Comparison of ENCODE assay signal across 8 cellular contexts in the genomic region with DNA sequence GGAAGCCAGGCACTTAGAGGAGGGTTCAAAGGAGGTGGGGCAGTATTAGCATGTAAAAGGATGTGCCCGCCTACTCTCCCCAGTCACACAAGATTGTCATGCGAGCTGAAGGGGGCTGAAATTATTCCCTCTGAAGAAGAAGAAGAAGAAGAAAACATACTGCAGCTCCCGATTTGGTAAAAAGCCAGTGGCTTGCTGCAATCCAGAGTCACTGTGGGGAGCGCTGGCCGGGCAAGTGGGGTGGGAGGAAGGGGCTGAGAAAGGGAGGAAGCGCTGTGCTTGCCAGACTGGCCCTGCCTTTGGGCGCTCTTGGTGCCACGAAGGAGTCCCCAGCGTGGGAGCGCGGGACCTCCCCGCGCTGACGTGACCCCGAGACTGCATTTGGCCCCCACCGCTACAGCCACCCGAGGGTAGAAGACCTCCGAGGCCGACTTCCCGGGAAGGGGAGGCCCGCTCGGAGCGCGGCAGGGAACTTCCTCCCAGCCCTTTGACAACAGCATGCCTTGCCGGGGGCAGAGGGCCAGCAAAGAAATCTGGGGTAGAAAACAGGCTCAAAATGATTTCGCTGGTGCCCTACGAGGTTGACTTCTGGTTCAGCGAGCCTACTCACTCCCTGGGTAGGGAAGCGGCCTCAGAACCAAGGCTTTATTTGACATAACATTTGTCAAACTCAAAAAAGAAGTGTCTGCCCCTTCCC.
A peak's percentile ranks its signal among the peaks of the same experiment; 100 is the strongest.
DNase-seq lines count a peak whose midpoint lies in the region; ATAC-seq and TF ChIP-seq lines count a peak whose summit lies in the region.

No MANE protein-coding gene starts in this region.

- H3K27me3 ChIP-seq in ascending aorta (no peaks in the 10 kb centered on the region), stomach (peaks cover 0 to 15% (median 11%) of the 10 kb centered on the region in 3 donors)

- H3K4me1 ChIP-seq in ascending aorta (no peaks in the 10 kb centered on the region), stomach (peaks cover 0 to 23% (median 11%) of the 10 kb centered on the region in 4 donors)

- H3K27ac Mint-ChIP-seq in activated naive CD4-positive, alpha-beta T cell treated with anti-CD3 and anti-CD28 coated beads, Interleukin-2, amount 50 U/mL, for 24 hours: peak overlapping the region; percentile 59

- H3K27me3 Mint-ChIP-seq in activated naive CD4-positive, alpha-beta T cell treated with anti-CD3 and anti-CD28 coated beads, Interleukin-2, amount 50 U/mL, for 24 hours: peaks cover 3% of the 10 kb centered on the region

- no peaks in the 10 kb centered on the region for H3K36me3 Mint-ChIP-seq in activated naive CD4-positive, alpha-beta T cell treated with anti-CD3 and anti-CD28 coated beads, Interleukin-2, amount 50 U/mL, for 24 hours

- WGBS in stomach, 5 donors: 2 to 4% (median 3%) methylated on average over 15 to 29 of the region's 29 CpGs

- DNase-seq in activated naive CD4-positive, alpha-beta T cell treated with anti-CD3 and anti-CD28 coated beads, Interleukin-2, amount 50 U/mL, for 16 hours: no peak
- DNase-seq in ascending aorta (ENCODE audit: low spot score in 2 of 2) (peak in 1 of 2 donors; percentile 60), left kidney (ENCODE audit: low read depth, low spot score) (peak; percentile 29), stomach (no peak), DMS79 treated with DMSO at 0.1 percent for 48 hours (lab: John Stamatoyannopoulos, UW) (no peak), NCI-H2029 treated with DMSO at 0.1 percent for 48 hours (lab: John Stamatoyannopoulos, UW) (no peak)

- peaks cover 7% of the 10 kb centered on the region for H3K4me1 Mint-ChIP-seq in activated naive CD4-positive, alpha-beta T cell treated with anti-CD3 and anti-CD28 coated beads, Interleukin-2, amount 50 U/mL, for 24 hours

- intact Hi-C loops in ascending aorta (cut with DNase I) (no loop called here), stomach (cut with DNase I; ENCODE audit: low total_unique reads) (no loop called here)

- ATAC-seq in GM18868 (IDR thresholded peaks at IDR 0.05; ENCODE audit: unreplicated experiment): no peak

- TF ChIP-seq POLR2A in stomach (IDR thresholded peaks at IDR 0.05): no peak

- TF ChIP-seq CTCF in ascending aorta (IDR thresholded peaks at IDR 0.05): no peak
- TF ChIP-seq CTCF in stomach (IDR thresholded peaks at IDR 0.05): no peak

- peak overlapping the region; percentile 67 for H3K4me3 Mint-ChIP-seq in activated naive CD4-positive, alpha-beta T cell treated with anti-CD3 and anti-CD28 coated beads, Interleukin-2, amount 50 U/mL, for 24 hours

- H3K27ac ChIP-seq in ascending aorta (no peak overlapping the region), stomach (peak overlapping the region in 1 of 5 donors; percentile 60)

- no peaks in the 10 kb centered on the region for H3K9me3 Mint-ChIP-seq in activated naive CD4-positive, alpha-beta T cell treated with anti-CD3 and anti-CD28 coated beads, Interleukin-2, amount 50 U/mL, for 24 hours

- peak overlapping the region; percentile 57 to 66 for H3K4me3 ChIP-seq in ascending aorta
- H3K4me3 ChIP-seq in stomach: peak overlapping the region; percentile 48 to 55 (median 52)

- H3K36me3 ChIP-seq in ascending aorta: no peaks in the 10 kb centered on the region
- H3K36me3 ChIP-seq in stomach: no peaks in the 10 kb centered on the region

- H3K9me3 ChIP-seq in ascending aorta (no peaks in the 10 kb centered on the region), stomach (no peaks in the 10 kb centered on the region)

- no peak for TF ChIP-seq EP300 in stomach (IDR thresholded peaks at IDR 0.05)
